In the genomic region with DNA sequence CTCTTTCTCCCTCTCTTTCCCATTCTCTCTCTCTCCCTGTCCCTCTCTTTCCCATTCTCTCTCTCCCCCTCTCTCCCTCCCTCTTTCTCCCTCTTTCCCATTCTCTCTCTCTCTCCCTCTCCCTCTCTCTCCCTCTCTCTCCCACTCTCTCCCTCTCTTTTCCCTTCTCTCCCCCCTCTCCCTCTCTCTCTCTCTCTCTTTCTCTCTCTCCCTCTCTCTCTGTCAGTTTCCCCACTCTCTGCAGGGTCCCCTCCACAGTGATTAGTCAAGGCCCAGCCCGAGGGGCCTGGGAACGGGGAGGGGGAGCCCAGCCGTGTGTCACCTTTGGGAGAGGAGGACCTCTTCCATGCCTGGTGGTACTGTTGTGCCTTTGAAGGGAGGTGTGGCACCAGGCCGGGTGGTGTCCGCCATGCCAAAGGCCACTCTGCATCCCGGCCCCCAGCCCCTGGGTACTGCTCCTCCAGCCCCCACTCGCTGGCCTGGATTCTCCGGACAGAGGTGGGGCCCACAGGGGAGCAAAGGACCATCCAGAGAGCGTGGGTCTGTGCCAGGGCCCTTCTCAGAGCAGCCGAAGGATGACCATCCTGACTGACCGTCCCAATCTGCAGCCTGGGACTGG, we compare ENCODE assay signal across 30 cellular contexts. TPM values are rescaled to one million over a fixed set of nuclear protein-coding genes. Genes with fewer than 3 reads are reported as not detected.
DNase-seq lines count a peak whose midpoint lies in the region; FAIRE-seq and TF ChIP-seq lines count a peak whose summit lies in the region.
"Had no signal": no experiment of that assay in that cellular context is flagged by ENCODE, and none has a peak within 500 bp of the region (broad histone marks: within the 10 kb centered on the region; RNA-seq: fewer than 3 reads in every experiment).

No MANE protein-coding gene starts in this region.

- H3K36me3 ChIP-seq in HEK293 (ENCODE audit: control insufficient read depth in 2 of 2, insufficient read depth in 1 of 2, low read length in 2 of 2) (no peaks in the 10 kb centered on the region), H1 (ENCODE audit: control insufficient read depth in 2 of 4, insufficient read depth in 4 of 4, low read length in 3 of 4) (no peaks in the 10 kb centered on the region), neuronal stem cell (replicated peaks in 1 of 2; ENCODE audit: control insufficient read depth in 2 of 2, insufficient read depth in 2 of 2, low read length in 2 of 2) (no peaks in the 10 kb centered on the region), vagina (no peaks in the 10 kb centered on the region)
- H3K36me3 ChIP-seq: BLaER1 had no signal

- POLR2A ChIA-PET in HEK293 (lab: Yijun Ruan, JAX) (no interaction called here), H1 (lab: Charles Lee; ENCODE audit: partially characterized antibody) (no interaction called here)

- H3K14ac ChIP-seq in H1 (ENCODE audit: insufficient read length) (no peak overlapping the region), neuronal stem cell (ENCODE audit: low read length) (no peak overlapping the region)

- H4K20me1 ChIP-seq in H1 (replicated peaks in 1 of 2; ENCODE audit: control insufficient read depth in 1 of 2, insufficient read depth in 2 of 2, low read length in 2 of 2) = no peaks in the 10 kb centered on the region
- H4K20me1 ChIP-seq: BLaER1 had no signal

- no peaks in the 10 kb centered on the region for H3K4me1 Mint-ChIP-seq in osteocyte (ENCODE audit: unreplicated experiment)
- H3K4me1 Mint-ChIP-seq: CD14-positive monocyte; CD4-positive, CD25-positive, alpha-beta regulatory T cell; CD8-positive, alpha-beta memory T cell had no signal

- peak overlapping the region; percentile 14; the same call in 1 of the 2 replicates for H4K8ac ChIP-seq in H1 (ENCODE audit: extremely low read depth, insufficient read depth, low read length)
- H4K8ac ChIP-seq in neuronal stem cell (ENCODE audit: low read depth, low read length) = no peak overlapping the region

- TF ChIP-seq CTCF in HEK293 (tag by site-specific recombination; IDR thresholded peaks at IDR 0.05) (no peak), H1 (IDR thresholded peaks at IDR 0.05; ENCODE audit: control extremely low read depth in 1 of 3, insufficient read depth in 1 of 3, low read depth in 1 of 3, low read length in 3 of 3) (no peak), osteocyte (IDR thresholded peaks at IDR 0.05) (no peak), vagina (IDR thresholded peaks at IDR 0.05) (no peak)

- H3K4me3 ChIP-seq in HEK293 (ENCODE audit: low read depth, low read length) (no peak overlapping the region), H1 (ENCODE audit: extremely low read depth in 1 of 4, insufficient read depth in 2 of 4, low read depth in 3 of 4, low read length in 4 of 4) (no peak overlapping the region), neuronal stem cell (ENCODE audit: low read length in 2 of 2) (no peak overlapping the region), vagina (no peak overlapping the region)
- H3K4me3 ChIP-seq: BLaER1, GM12878 had no signal

- H3K23ac ChIP-seq in H1 (ENCODE audit: insufficient read length) (no peak overlapping the region), neuronal stem cell (ENCODE audit: low read depth, low read length, poor library complexity) (no peak overlapping the region)

- H3K27ac ChIP-seq in HEK293 (ENCODE audit: extremely low read depth, low read depth, low read length) = no peak overlapping the region
- H3K27ac ChIP-seq in H1 (ENCODE audit: low read depth, low read length) = no peak overlapping the region
- no peak overlapping the region for H3K27ac ChIP-seq in neuronal stem cell (replicated peaks; ENCODE audit: low read length)
- H3K27ac ChIP-seq in vagina = no peak overlapping the region
- H3K27ac ChIP-seq: BLaER1 had no signal

- H3K23me2 ChIP-seq in H1 (ENCODE audit: low read depth, low read length) = no peaks in the 10 kb centered on the region; the same call in 1 of the 2 replicates

- H2BK5ac ChIP-seq in H1 (ENCODE audit: low read depth, low read length) (no peak overlapping the region), neuronal stem cell (ENCODE audit: low read length) (no peak overlapping the region)

- WGBS in H1 (ENCODE audit: extremely low coverage in 1 of 2, insufficient coverage in 1 of 2, insufficient read length in 1 of 2, insufficient replicate concordance in 2 of 2, low coverage in 1 of 2, low lambda C conversion rate in 2 of 2, missing lambda C conversion rate in 1 of 2), 2 experiments = 79% methylated on average over 11 of the region's 11 CpGs; no CpG with 5 or more reads in 1 of the 2 experiments
- no CpG with 5 or more reads among the region's 11 CpGs for WGBS in neuronal stem cell (ENCODE audit: extremely low coverage in 2 of 2, insufficient read length in 2 of 2, insufficient replicate concordance in 1 of 2), 2 donors

- H3K4ac ChIP-seq in H1 (replicated peaks; ENCODE audit: insufficient read length, low read depth, low read length) (no peak overlapping the region), neuronal stem cell (ENCODE audit: low read length) (no peak overlapping the region)

- no peaks in the 10 kb centered on the region for H3K79me1 ChIP-seq in H1 (ENCODE audit: low read depth, low read length)
- H3K79me1 ChIP-seq in neuronal stem cell (ENCODE audit: low read depth, low read length) = peaks cover 3% of the 10 kb centered on the region

- H2BK15ac ChIP-seq in H1 (ENCODE audit: low read length) (0 out of 2 replicates have a peak overlapping the region, but pooled peaks have one; percentile 29), neuronal stem cell (ENCODE audit: low read length) (no peak overlapping the region)

- no peak overlapping the region for H2BK120ac ChIP-seq in H1 (replicated peaks; ENCODE audit: low read depth, low read length)
- H2BK120ac ChIP-seq in neuronal stem cell (ENCODE audit: low read depth, low read length) = no peak overlapping the region

- H3K4me1 ChIP-seq in HEK293 (ENCODE audit: control insufficient read depth, insufficient read depth, low read length) (no peaks in the 10 kb centered on the region), H1 (replicated peaks in 1 of 4; ENCODE audit: control insufficient read depth in 3 of 4, insufficient read depth in 4 of 4, low read length in 3 of 4) (peaks cover 0 to 11% (median 6%) of the 10 kb centered on the region in 4 experiments; a peak in 5 of 7 replicates), neuronal stem cell (ENCODE audit: control insufficient read depth in 2 of 2, insufficient read depth in 1 of 2, low read depth in 1 of 2, low read length in 2 of 2) (peaks cover 3 to 4% of the 10 kb centered on the region in 2 donors), vagina (no peaks in the 10 kb centered on the region)

- TF ChIP-seq EP300 in H1 (IDR thresholded peaks at IDR 0.05; ENCODE audit: borderline replicate concordance in 1 of 2, low read depth in 2 of 2, low read length in 2 of 2) = no peak

- CTCF ChIA-PET in HEK293 (lab: Yijun Ruan, JAX) = no interaction called here
- CTCF ChIA-PET in H1 (lab: Charles Lee; ENCODE audit: partially characterized antibody) = no interaction called here

- no peak overlapping the region for H3K9ac ChIP-seq in H1 (replicated peaks in 1 of 4; ENCODE audit: extremely low read depth in 1 of 4, low read depth in 3 of 4, low read length in 3 of 4)
- no peak overlapping the region for H3K9ac ChIP-seq in neuronal stem cell (ENCODE audit: low read depth, low read length, poor library complexity)
- H3K9ac ChIP-seq: BLaER1 had no signal

- H3K9me3 ChIP-seq in HEK293 (ENCODE audit: control insufficient read depth, insufficient read depth, low read depth, low read length) (no peaks in the 10 kb centered on the region), H1 (ENCODE audit: insufficient read depth in 2 of 2, low read depth in 1 of 2, low read length in 1 of 2) (peaks cover 4 to 7% of the 10 kb centered on the region in 2 experiments; a peak in 2 of 4 replicates), neuronal stem cell (replicated peaks in 1 of 2; ENCODE audit: control insufficient read depth in 2 of 2, insufficient read depth in 1 of 2, low read depth in 1 of 2, low read length in 2 of 2) (peaks cover 0 to 4% of the 10 kb centered on the region in 2 donors), vagina (no peaks in the 10 kb centered on the region)

- no peak overlapping the region for H4K5ac ChIP-seq in H1 (ENCODE audit: insufficient read length, low read depth, low read length)

- no peak overlapping the region for H2AK5ac ChIP-seq in H1 (ENCODE audit: low read depth, low read length)
- H2AK5ac ChIP-seq in neuronal stem cell (ENCODE audit: low read depth, low read length) = no peak overlapping the region

- intact Hi-C loops in vagina (cut with DNase I) = no loop called here

- no peak overlapping the region for H3K27ac Mint-ChIP-seq in osteocyte (ENCODE audit: unreplicated experiment)
- H3K27ac Mint-ChIP-seq: CD14-positive monocyte; CD4-positive, alpha-beta memory T cell; CD4-positive, CD25-positive, alpha-beta regulatory T cell; CD8-positive, alpha-beta memory T cell had no signal

- no peaks in the 10 kb centered on the region for H3K27me3 Mint-ChIP-seq in osteocyte (ENCODE audit: unreplicated experiment)

- H3K27me3 ChIP-seq in H1 (replicated peaks in 1 of 4; ENCODE audit: control insufficient read depth in 3 of 4, extremely low read depth in 1 of 4, insufficient read depth in 3 of 4, low read length in 3 of 4) = no peaks in the 10 kb centered on the region
- H3K27me3 ChIP-seq in neuronal stem cell (ENCODE audit: control insufficient read depth in 3 of 3, insufficient read depth in 3 of 3, low read depth in 1 of 3, low read length in 3 of 3) = peaks cover 0 to 30% (median 0%) of the 10 kb centered on the region in 3 experiments
- no peaks in the 10 kb centered on the region for H3K27me3 ChIP-seq in vagina
- H3K27me3 ChIP-seq: BE2C had no signal

- no peak for DNase-seq in H1 (ENCODE audit: low read depth in 1 of 2, low spot score in 2 of 2)
- no peak for DNase-seq in neuronal stem cell (ENCODE audit: low spot score)
- DNase-seq in osteocyte (ENCODE audit: extremely low spot score, unreplicated experiment) = no peak
- no peak for DNase-seq in DMS153 (lab: John Stamatoyannopoulos, UW)
- DNase-seq in vagina (ENCODE audit: extremely low spot score in 2 of 2) = no peak
- DNase-seq: 8988T; ACHN; BE2C; C1 segment of cervical spinal cord; CD4-positive, CD25-positive, alpha-beta regulatory T cell; CD8-positive, alpha-beta memory T cell; COR-L47; DMS53; DMS79; DND-41; EL; GDM1 had no signal

- H3K4me3 Mint-ChIP-seq in osteocyte (ENCODE audit: unreplicated experiment) = no peak overlapping the region
- H3K4me3 Mint-ChIP-seq: CD4-positive, alpha-beta memory T cell; CD4-positive, CD25-positive, alpha-beta regulatory T cell; CD8-positive, alpha-beta memory T cell had no signal

- H4K91ac ChIP-seq in H1 (replicated peaks; ENCODE audit: insufficient read length, low read length) (peak overlapping the region; percentile 61), neuronal stem cell (ENCODE audit: low read depth, low read length, poor library complexity) (no peak overlapping the region)

- no peak overlapping the region for H3K56ac ChIP-seq in H1 (replicated peaks; ENCODE audit: insufficient read length, low read depth, low read length)

- FAIRE-seq in H1 (lab: Jason Lieb, UNC) = no peak
- FAIRE-seq: A204.1, D721Med, GM12878, GM12892, GM18507 had no signal

- no peak overlapping the region; the same call in 1 of the 2 replicates for H3K18ac ChIP-seq in H1 (ENCODE audit: extremely low read depth, low read length)
- peak overlapping the region; percentile 3 for H3K18ac ChIP-seq in neuronal stem cell (ENCODE audit: low read length)

- no peaks in the 10 kb centered on the region for H3K36me3 Mint-ChIP-seq in osteocyte (ENCODE audit: unreplicated experiment)
- H3K36me3 Mint-ChIP-seq: CD14-positive monocyte; CD4-positive, alpha-beta memory T cell; CD4-positive, CD25-positive, alpha-beta regulatory T cell had no signal

- H3K4me2 ChIP-seq in H1 (ENCODE audit: insufficient read depth in 1 of 2, low read depth in 2 of 2, low read length in 2 of 2) = no peak overlapping the region
- no peak overlapping the region for H3K4me2 ChIP-seq in neuronal stem cell (ENCODE audit: insufficient read depth, low read length, poor library complexity, severe bottlenecking)
- H3K4me2 ChIP-seq: BLaER1 had no signal

- peaks cover 16% of the 10 kb centered on the region for H3K9me3 Mint-ChIP-seq in osteocyte (ENCODE audit: unreplicated experiment)

- H3K79me2 ChIP-seq in H1 (ENCODE audit: control insufficient read depth in 1 of 2, insufficient read depth in 2 of 2, low read length in 2 of 2) = no peaks in the 10 kb centered on the region

- H2BK12ac ChIP-seq in H1 (ENCODE audit: low read depth, low read length) (peak overlapping the region; percentile 50; the same call in 1 of the 2 replicates), neuronal stem cell (ENCODE audit: low read length) (no peak overlapping the region)

- no peak for TF ChIP-seq RAD21 in H1 (IDR thresholded peaks at IDR 0.05 in 1 of 2, conservative IDR thresholded peaks at IDR 0.05 in 1 of 2; ENCODE audit: low read depth in 2 of 2, low read length in 2 of 2)

- H2BK20ac ChIP-seq in H1 (ENCODE audit: low read length) = no peak overlapping the region; the same call in 1 of the 2 replicates

- TF ChIP-seq POLR2A in H1 (IDR thresholded peaks at IDR 0.05; ENCODE audit: control extremely low read depth in 1 of 2, low read depth in 2 of 2, low read length in 2 of 2) (no peak), vagina (IDR thresholded peaks at IDR 0.05) (no peak)

- H2AFZ ChIP-seq in H1 (ENCODE audit: low read length) (no peak overlapping the region), neuronal stem cell (ENCODE audit: low read length) (no peak overlapping the region)

RNA-seq across cellular contexts. Expression of a gene that starts 25.4 kb away (rescaled TPM):
- 0.13 and 0.44 TPM in 2 replicates for total RNA-seq in H1 (2021; fragmentation: NEBNext Ultra II Directional; extraction: Animal tissue kit (Norgen Biotek cat#: 25700))
- polyA plus RNA-seq in H1 (2011; rRNA removed) = 0.20 and 0.35 TPM in 2 replicates
- 0.19 TPM for polyA plus RNA-seq in H1 (2011; cell fraction: cytosol; rRNA removed)
- 1.4 TPM for polyA plus RNA-seq in H1 (2011; cell fraction: nucleus; rRNA removed)
- 0.17 to 0.41 TPM (median 0.29 TPM) in 4 replicates for polyA plus RNA-seq in H1 (2012, experiment 1 of 2)
- 0.28 TPM for polyA plus RNA-seq in H1 (2012, experiment 2 of 2)
- polyA plus RNA-seq in H1 (2013, experiment 1 of 2) = 0.10 TPM
- polyA plus RNA-seq in H1 (2013, experiment 2 of 2) = 0.07 TPM
- polyA minus RNA-seq in H1 (2011; rRNA and poly(A)+ RNA removed) = 0.32 and 0.66 TPM in 2 replicates
- not detected for polyA minus RNA-seq in H1 (2011; cell fraction: cytosol; rRNA and poly(A)+ RNA removed)
- polyA minus RNA-seq in H1 (2011; cell fraction: nucleus; rRNA and poly(A)+ RNA removed) = 0.30 TPM
- 0.10 TPM for polyA plus RNA-seq in neuronal stem cell (2013, experiment 1 of 2)
- polyA plus RNA-seq in neuronal stem cell (2013, experiment 2 of 2) = 0.07 TPM
- not detected in 2 replicates for total RNA-seq in osteocyte
- not detected for total RNA-seq in vagina
- total RNA-seq: A673; CD4-positive, CD25-positive, alpha-beta regulatory T cell; CD8-positive, alpha-beta memory T cell; Daoy; G401; GM12878 had no signal
- polyA plus RNA-seq: AG04450; CD14-positive monocyte; CD4-positive, CD25-positive, alpha-beta regulatory T cell; GM12878 had no signal

RNA-seq across cellular contexts. Expression of a gene that starts 28.1 kb away (rescaled TPM):
- not detected in 2 replicates for total RNA-seq in H1 (2021; fragmentation: NEBNext Ultra II Directional; extraction: Animal tissue kit (Norgen Biotek cat#: 25700))
- 0.05 and 0.11 TPM in 2 replicates for polyA plus RNA-seq in H1 (2011; rRNA removed)
- not detected for polyA plus RNA-seq in H1 (2011; cell fraction: cytosol; rRNA removed)
- polyA plus RNA-seq in H1 (2011; cell fraction: nucleus; rRNA removed) = 0.36 TPM
- not detected in 4 replicates for polyA plus RNA-seq in H1 (2012, experiment 1 of 2)
- not detected for polyA plus RNA-seq in H1 (2012, experiment 2 of 2)
- not detected for polyA plus RNA-seq in H1 (2013, experiment 1 of 2)
- not detected for polyA plus RNA-seq in H1 (2013, experiment 2 of 2)
- not detected in 2 replicates for polyA minus RNA-seq in H1 (2011; rRNA and poly(A)+ RNA removed)
- polyA minus RNA-seq in H1 (2011; cell fraction: cytosol; rRNA and poly(A)+ RNA removed) = not detected
- not detected for polyA minus RNA-seq in H1 (2011; cell fraction: nucleus; rRNA and poly(A)+ RNA removed)
- polyA plus RNA-seq in neuronal stem cell (2013, experiment 1 of 2) = not detected
- polyA plus RNA-seq in neuronal stem cell (2013, experiment 2 of 2) = not detected
- total RNA-seq in osteocyte = not detected in 2 replicates
- not detected for total RNA-seq in vagina
- total RNA-seq: A673; CD4-positive, alpha-beta memory T cell; CD4-positive, CD25-positive, alpha-beta regulatory T cell; CD8-positive, alpha-beta memory T cell; Daoy; G401; GM12878 had no signal
- polyA plus RNA-seq: AG04450; CD14-positive monocyte; CD4-positive, alpha-beta memory T cell; CD4-positive, CD25-positive, alpha-beta regulatory T cell; CD8-positive, alpha-beta memory T cell; GM12878 had no signal
